ENCODE assay signal across 8 cellular contexts in the genomic region with DNA sequence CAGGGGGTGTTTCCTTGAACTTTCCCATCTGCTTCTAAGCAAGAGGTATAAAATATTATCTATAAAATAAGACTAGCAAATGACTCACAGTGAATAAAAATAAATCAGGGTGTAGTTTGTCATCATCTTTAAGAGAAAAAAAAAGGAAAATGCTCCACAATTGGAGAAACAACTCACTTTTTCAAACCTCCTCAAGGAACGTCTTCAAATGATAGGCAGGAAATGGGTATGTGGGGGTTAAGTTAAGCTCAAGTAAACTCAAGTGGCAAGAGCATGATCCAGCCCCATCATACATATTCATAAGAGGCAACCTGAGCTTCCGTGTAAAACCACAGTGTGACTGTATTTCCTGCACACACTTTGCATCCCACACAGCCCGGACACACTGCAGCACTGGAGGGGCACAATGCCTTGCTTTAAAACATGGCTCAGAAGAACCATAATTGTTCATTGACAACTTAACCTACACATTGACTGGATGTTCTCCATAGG. TPM values are rescaled to one million over a fixed set of nuclear protein-coding genes. Genes with fewer than 3 reads are reported as not detected.
A peak's percentile ranks its signal among the peaks of the same experiment; 100 is the strongest.
DNase-seq lines count a peak whose midpoint lies in the region; ATAC-seq and TF ChIP-seq lines count a peak whose summit lies in the region.

No MANE protein-coding gene starts in this region.

- H3K4me1 Mint-ChIP-seq in HFFc6 (ENCODE audit: low read depth): peaks cover 68% of the 10 kb centered on the region

- TF ChIP-seq CTCF in HFFc6 (IDR thresholded peaks at IDR 0.05) (no peak), retinal pigment epithelial cell (conservative IDR thresholded peaks at IDR 0.05; ENCODE audit: low read depth, low read length) (no peak)

- H3K4me3 ChIP-seq in retinal pigment epithelial cell (ENCODE audit: low read length): peak overlapping the region; percentile 40

- H3K27me3 Mint-ChIP-seq in HFFc6 (ENCODE audit: insufficient read depth): no peaks in the 10 kb centered on the region; the same call in 1 of the 2 replicates

- no peaks in the 10 kb centered on the region for H3K36me3 Mint-ChIP-seq in HFFc6 (ENCODE audit: low read depth)

- ATAC-seq in left lobe of liver: no peak

- no peaks in the 10 kb centered on the region for H3K9me3 Mint-ChIP-seq in HFFc6

- H3K4me3 Mint-ChIP-seq in HFFc6: peak overlapping the region; percentile 88

- DNase-seq in HFFc6 (peak; percentile 52), NCI-H187 (lab: John Stamatoyannopoulos, UW) (peak; percentile 29 to 39), fibroblast of peridontal ligament (ENCODE audit: extremely low read depth) (peak; percentile 52), retinal pigment epithelial cell (ENCODE audit: low read depth) (no peak), left lobe of liver (ENCODE audit: low spot score) (no peak), NCI-H748 (lab: John Stamatoyannopoulos, UW; ENCODE audit: unreplicated experiment) (no peak)
- DNase-seq in activated CD8-positive, alpha-beta memory T cell treated with anti-CD3 and anti-CD28 coated beads, Interleukin-2, amount 50 U/mL, for 48 hours: peak; percentile 72

- peak overlapping the region; percentile 97 for H3K27ac Mint-ChIP-seq in HFFc6

- peak; percentile 41 for TF ChIP-seq POLR2A in GM15510 (IDR thresholded peaks at IDR 0.05; ENCODE audit: borderline replicate concordance, extremely low read depth, insufficient read length)

RNA-seq across cellular contexts. Expression of a gene that starts 58.5 kb away (rescaled TPM):
- 1 to 10 TPM; 6.6 to 8.8 (median 7.6) TPM for total RNA-seq in HFFc6 (2021; fragmentation: NEBNext Ultra II Directional; extraction: Animal tissue kit (Norgen Biotek cat#: 25700))
- total RNA-seq in left lobe of liver: 3.0 TPM

Comparison
In these comparisons a context has a peak if more than half of its experiments do, and no peak if none do; other contexts are left out.
1. DNase-seq: peak in HFFc6 (single experiment), NCI-H187 (2 of 2), activated CD8-positive, alpha-beta memory T cell treated with anti-CD3 and anti-CD28 coated beads, Interleukin-2, amount 50 U/mL, for 48 hours (single experiment) and fibroblast of peridontal ligament (single experiment); none in retinal pigment epithelial cell (single experiment), left lobe of liver (single experiment) and NCI-H748 (single experiment).